In genomic region chr16:9847146-9847545, GRCh38 we compare ENCODE assay signal across 19 cellular contexts.
"Had no signal": no experiment of that assay in that cellular context is flagged by ENCODE, and none has a peak within 500 bp of the region (broad histone marks: within the 10 kb centered on the region; RNA-seq: fewer than 3 reads in every experiment).

No MANE protein-coding gene starts in this region.

- H3K4me1 Mint-ChIP-seq: activated B cell treated with CpG ODN at 0.5 μM for 24 hours; activated CD4-positive, alpha-beta T cell treated with anti-CD3 and anti-CD28 coated beads, Interleukin-2, amount 10 ng/mL, durations not matched to agents 7 days and 5 days; activated naive CD4-positive, alpha-beta T cell treated with anti-CD3 and anti-CD28 coated beads, Interleukin-2, amount 50 U/mL, for 24 hours; stimulated activated naive CD8-positive, alpha-beta T cell treated with anti-CD3 and anti-CD28 coated beads, Interleukin-15, amount 100 ng/mL, for 72 hours had no signal

- H3K4me1 ChIP-seq: breast epithelium, gastroesophageal sphincter, pancreas, testis, upper lobe of right lung had no signal

- DNase-seq: activated B cell treated with CpG ODN at 0.5 μM for 24 hours; activated CD4-positive, alpha-beta T cell treated with anti-CD3 and anti-CD28 coated beads, Interleukin-2, amount 10 ng/mL, durations not matched to agents 7 days and 5 days; activated T-cell treated with anti-CD3 and anti-CD28 coated beads for 4 hours; amygdala; dorsolateral prefrontal cortex; kidney glomerular epithelial cell; midbrain; pancreas; stimulated activated CD4-positive, alpha-beta T cell treated with anti-CD3 and anti-CD28 coated beads, Interleukin-15, amount 100 ng/mL, for 24 hours; stimulated activated CD4-positive, alpha-beta T cell treated with anti-CD3 and anti-CD28 coated beads, Interleukin-4, amount 100 ng/mL, for 24 hours; stimulated activated naive CD8-positive, alpha-beta T cell treated with anti-CD3 and anti-CD28 coated beads, Interleukin-15, amount 100 ng/mL, for 72 hours; testis; upper lobe of right lung had no signal

- H3K4me3 ChIP-seq: breast epithelium, dorsolateral prefrontal cortex, gastroesophageal sphincter, neural progenitor cell, pancreas, testis, upper lobe of right lung had no signal

- H3K27ac Mint-ChIP-seq: activated B cell treated with CpG ODN at 0.5 μM for 24 hours; activated CD4-positive, alpha-beta T cell treated with anti-CD3 and anti-CD28 coated beads, Interleukin-2, amount 10 ng/mL, durations not matched to agents 7 days and 5 days; activated naive CD4-positive, alpha-beta T cell treated with anti-CD3 and anti-CD28 coated beads, Interleukin-2, amount 50 U/mL, for 24 hours; activated T-helper 2 cell treated with anti-CD3 and anti-CD28 coated beads, Interferon-gamma antibody, Interleukin-2, Interleukin-4, amounts not matched to agents 10 μg/mL and 5 μg/mL and 100 μg/mL, durations not matched to agents 14 hours and 24 hours and 36 hours; neural progenitor cell; stimulated activated naive CD8-positive, alpha-beta T cell treated with anti-CD3 and anti-CD28 coated beads, Interleukin-15, amount 100 ng/mL, for 72 hours; T-helper 1 cell treated with Interleukin-12 subunit alpha and Interleukin-12 subunit beta and Interleukin-4 antibody, amounts not matched to agents 30 μg/mL and 1 μg/mL, for 36 hours had no signal

- H3K9me3 ChIP-seq: breast epithelium, gastroesophageal sphincter, pancreas, testis, upper lobe of right lung had no signal

- H3K36me3 Mint-ChIP-seq: activated naive CD4-positive, alpha-beta T cell treated with anti-CD3 and anti-CD28 coated beads, Interleukin-2, amount 50 U/mL, for 24 hours; neural progenitor cell had no signal

- H3K9me3 Mint-ChIP-seq: activated B cell treated with CpG ODN at 0.5 μM for 24 hours; activated CD4-positive, alpha-beta T cell treated with anti-CD3 and anti-CD28 coated beads, Interleukin-2, amount 10 ng/mL, durations not matched to agents 7 days and 5 days; activated naive CD4-positive, alpha-beta T cell treated with anti-CD3 and anti-CD28 coated beads, Interleukin-2, amount 50 U/mL, for 24 hours; neural progenitor cell; stimulated activated naive CD8-positive, alpha-beta T cell treated with anti-CD3 and anti-CD28 coated beads, Interleukin-15, amount 100 ng/mL, for 72 hours had no signal

- H3K27ac ChIP-seq: breast epithelium, gastroesophageal sphincter, neural progenitor cell, pancreas, testis, upper lobe of right lung had no signal

- H2AFZ ChIP-seq: neural progenitor cell had no signal

- ATAC-seq: gastroesophageal sphincter; stimulated activated naive CD8-positive, alpha-beta T cell treated with anti-CD3 and anti-CD28 coated beads, Interleukin-15, amount 100 ng/mL, for 72 hours; upper lobe of right lung had no signal

- H3K36me3 ChIP-seq: breast epithelium, gastroesophageal sphincter, neural progenitor cell, pancreas, upper lobe of right lung had no signal

- H3K27me3 ChIP-seq: breast epithelium, dorsolateral prefrontal cortex, gastroesophageal sphincter, neural progenitor cell, pancreas, testis, upper lobe of right lung had no signal

- H3K9ac ChIP-seq: neural progenitor cell had no signal

- H3K4me3 Mint-ChIP-seq: activated B cell treated with CpG ODN at 0.5 μM for 24 hours; activated CD4-positive, alpha-beta T cell treated with anti-CD3 and anti-CD28 coated beads, Interleukin-2, amount 10 ng/mL, durations not matched to agents 7 days and 5 days; activated naive CD4-positive, alpha-beta T cell treated with anti-CD3 and anti-CD28 coated beads, Interleukin-2, amount 50 U/mL, for 24 hours; neural progenitor cell; stimulated activated naive CD8-positive, alpha-beta T cell treated with anti-CD3 and anti-CD28 coated beads, Interleukin-15, amount 100 ng/mL, for 72 hours; T-helper 1 cell treated with Interleukin-12 subunit alpha and Interleukin-12 subunit beta and Interleukin-4 antibody, amounts not matched to agents 30 μg/mL and 1 μg/mL, for 36 hours had no signal

- H3K27me3 Mint-ChIP-seq: activated CD4-positive, alpha-beta T cell treated with anti-CD3 and anti-CD28 coated beads, Interleukin-2, amount 10 ng/mL, durations not matched to agents 7 days and 5 days; activated naive CD4-positive, alpha-beta T cell treated with anti-CD3 and anti-CD28 coated beads, Interleukin-2, amount 50 U/mL, for 24 hours; stimulated activated naive CD8-positive, alpha-beta T cell treated with anti-CD3 and anti-CD28 coated beads, Interleukin-15, amount 100 ng/mL, for 72 hours had no signal

- H3K4me2 ChIP-seq: neural progenitor cell had no signal
